Comparison of ENCODE assay signal across 26 cellular contexts in genomic region chr1:228813006-228813405, GRCh38.
"Had no signal": no experiment of that assay in that cellular context is flagged by ENCODE, and none has a peak within 500 bp of the region (broad histone marks: within the 10 kb centered on the region; RNA-seq: fewer than 3 reads in every experiment).

No MANE protein-coding gene starts in this region.

- ATAC-seq: esophagus mucosa; gastroesophageal sphincter; heart left ventricle; left lobe of liver; natural killer cell; psoas muscle; right cardiac atrium; stimulated activated effector memory CD8-positive, alpha-beta T cell treated with anti-CD3 and anti-CD28 coated beads, Interleukin-12 subunit alpha, Interleukin-12 subunit beta, amount 100 ng/mL, for 72 hours had no signal

- H3K36me3 Mint-ChIP-seq: memory B cell; natural killer cell; stimulated activated effector memory CD8-positive, alpha-beta T cell treated with anti-CD3 and anti-CD28 coated beads, Interleukin-12 subunit alpha, Interleukin-12 subunit beta, amount 100 ng/mL, for 72 hours had no signal

- H3K27ac ChIP-seq: epithelial cell of prostate, gastroesophageal sphincter, heart left ventricle, hepatocyte, ovary, psoas muscle, sigmoid colon, stomach, thyroid gland had no signal

- H3K27ac Mint-ChIP-seq: endodermal cell; memory B cell; natural killer cell; stimulated activated effector memory CD8-positive, alpha-beta T cell treated with anti-CD3 and anti-CD28 coated beads, Interleukin-12 subunit alpha, Interleukin-12 subunit beta, amount 100 ng/mL, for 72 hours had no signal

- H3K36me3 ChIP-seq: gastroesophageal sphincter, heart left ventricle, ovary, sigmoid colon, stomach, thyroid gland had no signal

- H3K9me3 Mint-ChIP-seq: endodermal cell; memory B cell; natural killer cell; stimulated activated effector memory CD8-positive, alpha-beta T cell treated with anti-CD3 and anti-CD28 coated beads, Interleukin-12 subunit alpha, Interleukin-12 subunit beta, amount 100 ng/mL, for 72 hours had no signal

- H3K4me3 Mint-ChIP-seq: endodermal cell; memory B cell; natural killer cell; stimulated activated effector memory CD8-positive, alpha-beta T cell treated with anti-CD3 and anti-CD28 coated beads, Interleukin-12 subunit alpha, Interleukin-12 subunit beta, amount 100 ng/mL, for 72 hours had no signal

- H3K4me1 ChIP-seq: psoas muscle had no signal

- H3K27me3 ChIP-seq: gastroesophageal sphincter, hepatocyte, ovary, sigmoid colon, stomach, thyroid gland had no signal

- H2AFZ ChIP-seq: hepatocyte had no signal

- H3K4me2 ChIP-seq: hepatocyte had no signal

- H3K4me3 ChIP-seq: gastroesophageal sphincter, heart left ventricle, hepatocyte, lung, ovary, psoas muscle, sigmoid colon, stomach, thyroid gland had no signal

- H3K79me2 ChIP-seq: hepatocyte had no signal

- H3K9me3 ChIP-seq: gastroesophageal sphincter, heart left ventricle, ovary, psoas muscle, sigmoid colon, stomach, thyroid gland had no signal

- DNase-seq: effector CD8-positive, alpha-beta T cell; endodermal cell; foreskin fibroblast; heart left ventricle; kidney; natural killer cell; occipital lobe; ovary; posterior cingulate gyrus; psoas muscle; right cardiac atrium; sigmoid colon; stimulated activated CD4-positive, alpha-beta T cell treated with anti-CD3 and anti-CD28 coated beads, Interleukin-2, amount 100 ng/mL, for 24 hours; stimulated activated CD4-positive, alpha-beta T cell treated with anti-CD3 and anti-CD28 coated beads, Interleukin-4, amount 100 ng/mL, for 24 hours; stimulated activated naive CD4-positive, alpha-beta T cell treated with Interleukin-2 at 50 U/mL for 16 hours; stomach; thyroid gland had no signal

- FAIRE-seq: kidney, urothelium cell line had no signal
